In genomic region chr5:156076912-156077311, GRCh38 we compare ENCODE assay signal across 28 cellular contexts.
"Had no signal": no experiment of that assay in that cellular context is flagged by ENCODE, and none has a peak within 500 bp of the region (broad histone marks: within the 10 kb centered on the region; RNA-seq: fewer than 3 reads in every experiment).

No MANE protein-coding gene starts in this region.

- H3K9me3 ChIP-seq: testis, thyroid gland, uterus, vagina had no signal

- ATAC-seq: stimulated activated effector memory CD8-positive, alpha-beta T cell treated with anti-CD3 and anti-CD28 coated beads, Interleukin-12 subunit alpha, Interleukin-12 subunit beta, amount 100 ng/mL, for 72 hours; stimulated activated memory B cell treated with anti-CD40 and anti-IgM and Interleukin-4, amounts not matched to agents 10 μg/mL and 1 μg/mL and 100 μg/mL, for 72 hours; stimulated activated naive B cell treated with anti-CD40 and anti-IgM and Interleukin-4, amounts not matched to agents 10 μg/mL and 1 μg/mL and 100 μg/mL, for 72 hours; stimulated activated naive CD8-positive, alpha-beta T cell treated with anti-CD3 and anti-CD28 coated beads, Interleukin-15, Interleukin-2, amounts not matched to agents 100 U/mL and 50 U/mL, for 24 hours; upper lobe of right lung had no signal

- H3K4me1 ChIP-seq: stomach, suprapubic skin, testis, thyroid gland, tibial artery, tibial nerve, transverse colon, upper lobe of left lung, upper lobe of right lung, uterus, vagina had no signal

- H3K4me3 Mint-ChIP-seq: stimulated activated effector memory CD8-positive, alpha-beta T cell treated with anti-CD3 and anti-CD28 coated beads, Interleukin-12 subunit alpha, Interleukin-12 subunit beta, amount 100 ng/mL, for 72 hours; stimulated activated memory B cell treated with anti-CD40 and anti-IgM and Interleukin-4, amounts not matched to agents 10 μg/mL and 1 μg/mL and 100 μg/mL, for 72 hours; stimulated activated naive B cell treated with anti-CD40 and anti-IgM and Interleukin-4, amounts not matched to agents 10 μg/mL and 1 μg/mL and 100 μg/mL, for 72 hours; stimulated activated naive CD8-positive, alpha-beta T cell treated with anti-CD3 and anti-CD28 coated beads, Interleukin-15, Interleukin-2, amounts not matched to agents 100 ng/mL and 50 ng/mL, for 24 hours; type B pancreatic cell had no signal

- H3K36me3 ChIP-seq: stomach, suprapubic skin, thoracic aorta, thyroid gland, tibial artery, tibial nerve, transverse colon, upper lobe of left lung, upper lobe of right lung, uterus, vagina had no signal

- H3K27me3 ChIP-seq: stomach, suprapubic skin, testis, thyroid gland, tibial artery, tibial nerve, transverse colon, upper lobe of left lung, upper lobe of right lung, uterus, vagina had no signal

- H3K27ac ChIP-seq: stomach, suprapubic skin, testis, thoracic aorta, thyroid gland, tibial artery, tibial nerve, transverse colon, upper lobe of left lung, upper lobe of right lung, uterus, vagina had no signal

- H3K27me3 Mint-ChIP-seq: stimulated activated memory B cell treated with anti-CD40 and anti-IgM and Interleukin-4, amounts not matched to agents 10 μg/mL and 1 μg/mL and 100 μg/mL, for 72 hours; stimulated activated naive B cell treated with anti-CD40 and anti-IgM and Interleukin-4, amounts not matched to agents 10 μg/mL and 1 μg/mL and 100 μg/mL, for 72 hours; type B pancreatic cell had no signal

- H3K27ac Mint-ChIP-seq: stimulated activated effector memory CD8-positive, alpha-beta T cell treated with anti-CD3 and anti-CD28 coated beads, Interleukin-12 subunit alpha, Interleukin-12 subunit beta, amount 100 ng/mL, for 72 hours; stimulated activated memory B cell treated with anti-CD40 and anti-IgM and Interleukin-4, amounts not matched to agents 10 μg/mL and 1 μg/mL and 100 μg/mL, for 72 hours; stimulated activated naive B cell treated with anti-CD40 and anti-IgM and Interleukin-4, amounts not matched to agents 10 μg/mL and 1 μg/mL and 100 μg/mL, for 72 hours; stimulated activated naive CD8-positive, alpha-beta T cell treated with anti-CD3 and anti-CD28 coated beads, Interleukin-15, Interleukin-2, amounts not matched to agents 100 ng/mL and 50 ng/mL, for 24 hours; type B pancreatic cell had no signal

- FAIRE-seq: urothelium cell line had no signal

- H3K4me1 Mint-ChIP-seq: stimulated activated effector memory CD8-positive, alpha-beta T cell treated with anti-CD3 and anti-CD28 coated beads, Interleukin-12 subunit alpha, Interleukin-12 subunit beta, amount 100 ng/mL, for 72 hours; stimulated activated memory B cell treated with anti-CD40 and anti-IgM and Interleukin-4, amounts not matched to agents 10 μg/mL and 1 μg/mL and 100 μg/mL, for 72 hours; stimulated activated naive B cell treated with anti-CD40 and anti-IgM and Interleukin-4, amounts not matched to agents 10 μg/mL and 1 μg/mL and 100 μg/mL, for 72 hours had no signal

- DNase-seq: stimulated activated CD4-positive, alpha-beta T cell treated with anti-CD3 and anti-CD28 coated beads, Interleukin-2, amount 100 ng/mL, for 48 hours; stimulated activated CD4-positive, alpha-beta T cell treated with anti-CD3 and anti-CD28 coated beads, Interleukin-4, amount 100 ng/mL, for 1 hour; stimulated activated CD4-positive, alpha-beta T cell treated with anti-CD3 and anti-CD28 coated beads, Interleukin-4, amount 100 ng/mL, for 24 hours; stimulated activated CD4-positive, alpha-beta T cell treated with anti-CD3 and anti-CD28 coated beads, Interleukin-4, amount 100 ng/mL, for 4 hours; stimulated activated CD8-positive, alpha-beta memory T cell treated with anti-CD3 and anti-CD28 coated beads, Interleukin-4, amount 100 ng/mL, for 48 hours; stimulated activated naive B cell treated with anti-CD40 and anti-IgM and Interleukin-4, amounts not matched to agents 10 μg/mL and 1 μg/mL and 100 μg/mL, for 72 hours; stimulated activated naive CD4-positive, alpha-beta T cell; stimulated activated naive CD4-positive, alpha-beta T cell treated with Interleukin-2 at 50 U/mL for 16 hours; stimulated activated naive CD8-positive, alpha-beta T cell treated with anti-CD3 and anti-CD28 coated beads, Interleukin-15, Interleukin-2, amounts not matched to agents 100 U/mL and 50 U/mL, for 24 hours; stomach; substantia nigra; testis; thyroid gland; tibial artery; transverse colon; trophoblast cell; upper lobe of left lung; upper lobe of right lung; uterus had no signal

- H3K4me3 ChIP-seq: stomach, suprapubic skin, testis, thoracic aorta, thyroid gland, tibial artery, tibial nerve, transverse colon, upper lobe of left lung, upper lobe of right lung, uterus, vagina had no signal
